ENCODE assay signal across 8 cellular contexts in the genomic region with DNA sequence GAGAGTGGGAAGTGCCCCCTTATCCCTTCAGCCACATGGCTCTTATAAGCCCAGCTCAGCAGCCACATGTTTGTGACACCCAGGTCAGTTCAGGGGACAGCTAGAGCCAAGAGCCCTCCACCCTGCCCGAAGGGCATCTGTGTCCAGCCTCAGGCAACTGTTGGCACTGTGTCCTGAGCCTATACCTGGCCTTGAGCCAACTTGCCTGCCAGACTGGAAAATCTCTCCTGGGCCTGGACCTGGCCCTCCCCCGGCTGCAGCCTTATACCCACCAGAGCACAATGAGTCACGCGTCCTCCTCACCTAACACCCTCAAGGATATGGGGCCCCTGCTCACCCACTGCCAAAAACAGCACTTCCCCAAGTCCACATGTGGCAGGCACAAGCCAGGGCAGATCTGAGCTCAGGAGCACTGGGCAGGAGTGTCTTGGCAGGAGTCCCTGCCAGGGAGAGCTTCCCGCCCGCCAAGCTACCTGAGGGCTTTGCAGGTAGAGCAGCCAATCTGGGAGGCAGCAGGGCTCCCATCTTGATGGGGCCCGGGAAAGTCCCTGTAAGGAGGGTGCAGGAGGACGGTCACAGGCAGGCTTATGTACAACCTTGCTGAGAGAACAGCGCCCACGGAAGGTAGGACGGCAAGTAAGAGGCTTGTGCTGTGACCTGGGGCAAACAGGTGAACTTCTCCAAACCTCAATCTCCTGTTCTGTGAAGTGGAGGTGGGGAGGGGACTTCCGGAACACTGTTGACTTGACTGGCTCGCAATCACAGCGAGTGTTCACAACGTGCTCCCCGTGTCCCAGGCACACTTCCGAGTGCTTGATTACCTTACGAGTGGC. TPM values are rescaled to one million over a fixed set of nuclear protein-coding genes. Genes with fewer than 3 reads are reported as not detected.
DNase-seq lines count a peak whose midpoint lies in the region; ATAC-seq and TF ChIP-seq lines count a peak whose summit lies in the region.

No MANE protein-coding gene starts in this region.

- H3K9me3 ChIP-seq in BLaER1 treated with 17β-estradiol and CSF1 and Interleukin-3, amounts not matched to agents 10 nM and 100 nM (replicated peaks in 1 of 11), result no peaks in the 10 kb centered on the region
- no peaks in the 10 kb centered on the region for H3K9me3 ChIP-seq in sigmoid colon
- H3K9me3 ChIP-seq in Karpas-422 (ENCODE audit: low read length), result no peaks in the 10 kb centered on the region

- DNase-seq in NCI-H1105 (lab: John Stamatoyannopoulos, UW) (peak; percentile 71), fibroblast of mammary gland (ENCODE audit: low read depth) (peak; percentile 45), sigmoid colon (peak; percentile 81), NCI-H128 (lab: John Stamatoyannopoulos, UW; ENCODE audit: unreplicated experiment) (no peak), Karpas-422 (no peak)
- DNase-seq in activated CD8-positive, alpha-beta memory T cell treated with anti-CD3 and anti-CD28 coated beads, Interleukin-2, amount 50 U/mL, for 4 hours, result peak; percentile 51

- peak overlapping the region; percentile 11 to 87 (median 65); a peak in 21 of 22 replicates for H3K4me2 ChIP-seq in BLaER1 treated with 17β-estradiol and CSF1 and Interleukin-3, amounts not matched to agents 10 nM and 100 nM
- H3K4me2 ChIP-seq in Karpas-422 (ENCODE audit: low read depth, low read length, poor library complexity, severe bottlenecking), result no peak overlapping the region

- intact Hi-C loops in sigmoid colon (cut with DNase I), result no loop called here

- no peak overlapping the region for H2AFZ ChIP-seq in Karpas-422 (ENCODE audit: low read length)

- no peaks in the 10 kb centered on the region for H3K79me2 ChIP-seq in Karpas-422 (ENCODE audit: low read length)

- peak overlapping the region in 2 of 11 experiments; percentile 7 to 24; a peak in 1 of 22 replicates for H3K9ac ChIP-seq in BLaER1 treated with 17β-estradiol and CSF1 and Interleukin-3, amounts not matched to agents 10 nM and 100 nM
- no peak overlapping the region for H3K9ac ChIP-seq in Karpas-422 (ENCODE audit: low read length)

- H3K27ac ChIP-seq in BLaER1 treated with 17β-estradiol and CSF1 and Interleukin-3, amounts not matched to agents 10 nM and 100 nM, result peak overlapping the region in 5 of 11 experiments; percentile 0 to 72 (median 48); a peak in 7 of 22 replicates
- H3K27ac ChIP-seq in sigmoid colon (peak overlapping the region; percentile 60 to 78 (median 74)), Karpas-422 (ENCODE audit: low read length) (no peak overlapping the region)

- ATAC-seq in GM18909 (IDR thresholded peaks at IDR 0.05; ENCODE audit: poor library complexity, unreplicated experiment), result no peak

- peaks cover 28 to 67% (median 62%) of the 10 kb centered on the region in 10 experiments for H3K4me1 ChIP-seq in BLaER1 treated with 17β-estradiol and CSF1 and Interleukin-3, amounts not matched to agents 10 nM and 100 nM
- H3K4me1 ChIP-seq in sigmoid colon (peaks cover 0 to 32% (median 28%) of the 10 kb centered on the region in 4 donors), Karpas-422 (ENCODE audit: low read length) (no peaks in the 10 kb centered on the region)

- H3K4me3 ChIP-seq in BLaER1 treated with 17β-estradiol and CSF1 and Interleukin-3, amounts not matched to agents 10 nM and 100 nM, result no peak overlapping the region
- H3K4me3 ChIP-seq in fibroblast of mammary gland (ENCODE audit: control insufficient read depth, low read depth, low read length), result no peak overlapping the region
- H3K4me3 ChIP-seq in sigmoid colon, result no peak overlapping the region
- no peak overlapping the region for H3K4me3 ChIP-seq in Karpas-422 (ENCODE audit: low read length)

- no peak for TF ChIP-seq POLR2A in sigmoid colon (IDR thresholded peaks at IDR 0.05)

- H3K36me3 ChIP-seq in BLaER1 treated with 17β-estradiol and CSF1 and Interleukin-3, amounts not matched to agents 10 nM and 100 nM, result no peaks in the 10 kb centered on the region
- no peaks in the 10 kb centered on the region for H3K36me3 ChIP-seq in sigmoid colon
- no peaks in the 10 kb centered on the region for H3K36me3 ChIP-seq in Karpas-422 (ENCODE audit: insufficient read depth, low read length)

- H3K9me2 ChIP-seq in Karpas-422 (replicated peaks; ENCODE audit: insufficient read depth, low read length), result no peaks in the 10 kb centered on the region

- TF ChIP-seq EP300 in sigmoid colon (IDR thresholded peaks at IDR 0.05), result peak in 1 of 4 donors; percentile 38

- H3K27me3 ChIP-seq in BLaER1 treated with 17β-estradiol and CSF1 and Interleukin-3, amounts not matched to agents 10 nM and 100 nM, result no peaks in the 10 kb centered on the region
- H3K27me3 ChIP-seq in sigmoid colon, result no peaks in the 10 kb centered on the region
- H3K27me3 ChIP-seq in Karpas-422 (ENCODE audit: low read length), result no peaks in the 10 kb centered on the region

- H4K20me1 ChIP-seq in BLaER1 treated with 17β-estradiol and CSF1 and Interleukin-3, amounts not matched to agents 10 nM and 100 nM, result no peaks in the 10 kb centered on the region
- H4K20me1 ChIP-seq in Karpas-422 (ENCODE audit: insufficient read depth, low read depth, low read length), result no peaks in the 10 kb centered on the region

- WGBS in sigmoid colon, 2 donors, result 15 to 48% methylated on average over 18 of the region's 18 CpGs

- TF ChIP-seq CTCF in fibroblast of mammary gland (conservative IDR thresholded peaks at IDR 0.05; ENCODE audit: control insufficient read depth, insufficient read depth, low read depth, low read length), result no peak
- no peak for TF ChIP-seq CTCF in sigmoid colon (IDR thresholded peaks at IDR 0.05)

RNA-seq across cellular contexts. Expression of a gene that starts 19.8 kb away (rescaled TPM):
- total RNA-seq in sigmoid colon, result 100 to 1,000 TPM in 3 of 4 donors, 10 to 100 TPM in 1; 66.3 to 761 (median 213) TPM
- 100 to 1,000 TPM in 1 of 3 donors, 10 to 100 TPM in 1, 1 to 10 TPM in 1; 6.0 to 104 (median 10.4) TPM for polyA plus RNA-seq in sigmoid colon
- under 0.01 TPM in 1 of 2 replicates, not detected in the other for total RNA-seq in Karpas-422 (2014; rRNA removed; shearing (Covaris generic); ENCODE audit: low replicate concordance)

RNA-seq across cellular contexts. Expression of a gene that starts 19.9 kb away (rescaled TPM):
- total RNA-seq in sigmoid colon, result not detected
- 1 to 10 TPM in 2 of 3 donors, under 1 TPM in 1; 0.20 to 6.9 (median 6.0) TPM for polyA plus RNA-seq in sigmoid colon
- total RNA-seq in Karpas-422 (2014; rRNA removed; shearing (Covaris generic); ENCODE audit: low replicate concordance), result not detected in 2 replicates

RNA-seq across cellular contexts. Expression of a gene that starts 44.5 kb away (rescaled TPM):
- total RNA-seq in sigmoid colon, result not detected
- polyA plus RNA-seq in sigmoid colon, result 10 to 100 TPM in 1 of 3 donors, 1 to 10 TPM in 1, under 1 TPM in 1; 0.54 to 13.8 (median 6.0) TPM
- total RNA-seq in Karpas-422 (2014; rRNA removed; shearing (Covaris generic); ENCODE audit: low replicate concordance), result not detected in 2 replicates

Comparison
In these comparisons a context has a peak if more than half of its experiments do, and no peak if none do; other contexts are left out.
1. DNase-seq: peak in NCI-H1105 (single experiment), activated CD8-positive, alpha-beta memory T cell treated with anti-CD3 and anti-CD28 coated beads, Interleukin-2, amount 50 U/mL, for 4 hours (single experiment), fibroblast of mammary gland (single experiment) and sigmoid colon (single experiment); none in NCI-H128 (single experiment) and Karpas-422 (single experiment).
2. RNA of a gene that starts 19.8 kb away (total RNA-seq): 66.3 to 761 TPM in sigmoid colon; under 0.01 TPM in Karpas-422; every median in the first group is over 10 times any median in the second.